In the genomic region with DNA sequence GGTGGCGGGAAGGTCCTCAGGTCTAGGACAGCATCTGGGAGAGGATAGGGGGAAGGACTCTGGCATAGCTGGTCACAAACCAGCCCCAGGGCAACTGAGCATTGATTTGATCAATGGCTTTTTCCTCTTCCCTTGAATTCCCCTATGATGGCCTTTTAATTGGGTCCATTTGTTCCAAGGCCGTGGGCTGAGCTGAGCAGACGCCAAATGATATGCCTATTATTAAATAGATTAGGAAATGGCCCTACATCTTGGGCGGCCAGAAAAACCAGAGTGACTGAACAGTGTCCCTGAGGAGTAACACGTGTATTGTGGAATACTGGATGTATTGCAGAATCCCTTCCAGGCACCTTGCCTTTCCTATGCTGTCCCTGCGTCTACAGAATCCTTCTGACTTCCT, we compare ENCODE assay signal across 20 cellular contexts. TPM values are rescaled to one million over a fixed set of nuclear protein-coding genes. Genes with fewer than 3 reads are reported as not detected.
DNase-seq lines count a peak whose midpoint lies in the region; ATAC-seq and TF ChIP-seq lines count a peak whose summit lies in the region.
"Had no signal": no experiment of that assay in that cellular context is flagged by ENCODE, and none has a peak within 500 bp of the region (broad histone marks: within the 10 kb centered on the region; RNA-seq: fewer than 3 reads in every experiment).

No MANE protein-coding gene starts in this region.

- H2AFZ ChIP-seq in GM23338: peak overlapping the region; percentile 52; the same call in 1 of the 2 replicates

- ATAC-seq in GM23338: no peak

- H3K36me3 ChIP-seq in BE2C: no peaks in the 10 kb centered on the region
- H3K36me3 ChIP-seq in GM23338 (ENCODE audit: insufficient read depth): no peaks in the 10 kb centered on the region
- no peaks in the 10 kb centered on the region for H3K36me3 ChIP-seq in sigmoid colon
- H3K36me3 ChIP-seq: HAP-1, MG63, SJSA1 had no signal

- intact Hi-C loops in sigmoid colon (cut with DNase I): loop anchor here (10.0 kb wide), 1 partner anchor 311 kb away; no protein-coding TSS in a partner anchor

- in situ Hi-C loops in KBM-7 (cut with MboI; ENCODE audit: low pct_unique_long_range_greater_than_20kb, low sequenced_read_pairs): no loop called here

- no peaks in the 10 kb centered on the region for H3K79me2 ChIP-seq in GM23338 (replicated peaks; ENCODE audit: insufficient read depth)

- H3K27me3 Mint-ChIP-seq in GM23338 (ENCODE audit: insufficient read depth, low read depth, poor library complexity): peaks cover 1% of the 10 kb centered on the region

- no peak for TF ChIP-seq POLR2A in sigmoid colon (IDR thresholded peaks at IDR 0.05)

- H3K27ac ChIP-seq in GM23338 (ENCODE audit: low read depth) (no peak overlapping the region), sigmoid colon (no peak overlapping the region), caudate nucleus (ENCODE audit: low read depth, low read length) (no peak overlapping the region)
- H3K27ac ChIP-seq: RWPE1, SJSA1 had no signal

- no peaks in the 10 kb centered on the region for H3K9me3 Mint-ChIP-seq in GM23338
- H3K9me3 Mint-ChIP-seq: CD4-positive, alpha-beta memory T cell had no signal

- TF ChIP-seq CTCF in BE2C (IDR thresholded peaks at IDR 0.05; ENCODE audit: low read depth, low read length) (no peak), GM23338 (conservative IDR thresholded peaks at IDR 0.05; ENCODE audit: low read depth in 2 of 2) (no peak), sigmoid colon (IDR thresholded peaks at IDR 0.05) (no peak)

- TF ChIP-seq EP300 in sigmoid colon (IDR thresholded peaks at IDR 0.05): no peak

- no peaks in the 10 kb centered on the region for H4K20me1 ChIP-seq in GM23338 (replicated peaks; ENCODE audit: insufficient read depth)

- H3K4me1 Mint-ChIP-seq in GM23338: peaks cover 31% of the 10 kb centered on the region

- no peaks in the 10 kb centered on the region for H3K36me3 Mint-ChIP-seq in GM23338 (ENCODE audit: low read depth)
- H3K36me3 Mint-ChIP-seq: CD4-positive, alpha-beta memory T cell had no signal

- peaks cover 1% of the 10 kb centered on the region for H3F3A ChIP-seq in GM23338 (replicated peaks; ENCODE audit: low read depth)

- H3K9me3 ChIP-seq in BE2C (no peaks in the 10 kb centered on the region), sigmoid colon (no peaks in the 10 kb centered on the region)
- H3K9me3 ChIP-seq: HAP-1, MG63, SJSA1 had no signal

- 81 to 87% methylated on average over 6 of the region's 6 CpGs for WGBS in sigmoid colon, 2 donors

- H3K4me1 ChIP-seq in BE2C (peaks cover 31% of the 10 kb centered on the region), GM23338 (ENCODE audit: insufficient read depth) (peaks cover 10% of the 10 kb centered on the region), sigmoid colon (peaks cover 0 to 9% (median 5%) of the 10 kb centered on the region in 4 donors)
- H3K4me1 ChIP-seq: SJSA1 had no signal

- H3K27me3 ChIP-seq in BE2C: no peaks in the 10 kb centered on the region
- no peaks in the 10 kb centered on the region for H3K27me3 ChIP-seq in GM23338 (ENCODE audit: insufficient read depth)
- no peaks in the 10 kb centered on the region for H3K27me3 ChIP-seq in sigmoid colon
- H3K27me3 ChIP-seq: MG63, SJSA1 had no signal

- H3K4me3 ChIP-seq in BE2C (ENCODE audit: low read depth, low read length) (peak overlapping the region; percentile 47), GM23338 (no peak overlapping the region), sigmoid colon (no peak overlapping the region)
- H3K4me3 ChIP-seq: HAP-1, MG63, SJSA1 had no signal

- peak; percentile 88 for DNase-seq in BE2C
- no peak for DNase-seq in GM23338 (ENCODE audit: low spot score)
- peak; percentile 46 for DNase-seq in islet precursor cell
- peak; percentile 10 for DNase-seq in sigmoid colon
- DNase-seq in NCI-H1417 treated with DMSO at 0.1 percent for 48 hours (lab: John Stamatoyannopoulos, UW): no peak
- no peak for DNase-seq in caudate nucleus (lab: John Stamatoyannopoulos, UW)
- no peak for DNase-seq in KBM-7
- DNase-seq: CD4-positive, alpha-beta memory T cell; DMS79; Karpas-422; MG63; NCI-H1092; NCI-H1694 treated with DMSO at 0.1 percent for 48 hours; NCI-H226; NCI-H524 treated with DMSO at 0.1 percent for 48 hours; NK-92 treated with Interleukin-12 subunit alpha and Interleukin-12 subunit beta, amount 100 ng/mL, for 24 hours had no signal

- H3K4me2 ChIP-seq in GM23338: no peak overlapping the region

- no peaks in the 10 kb centered on the region for H3K9me2 ChIP-seq in GM23338 (ENCODE audit: insufficient read depth)

- no peak overlapping the region for H3K4me3 Mint-ChIP-seq in GM23338
- H3K4me3 Mint-ChIP-seq: CD4-positive, alpha-beta memory T cell had no signal

- no peak overlapping the region for H3K27ac Mint-ChIP-seq in GM23338
- H3K27ac Mint-ChIP-seq: CD4-positive, alpha-beta memory T cell had no signal

TF ChIP-seq in GM23338, 12 proteins besides CTCF, POLR2A, EP300 and RAD21:
- no peak for TF ChIP-seq JUNB (IDR thresholded peaks at IDR 0.05; ENCODE audit: unreplicated experiment)
- no peak for TF ChIP-seq ZNF331 (CRISPR knock-in tag; IDR thresholded peaks at IDR 0.05; ENCODE audit: low read depth)

RNA-seq across cellular contexts. Expression of gene P2RY6, which starts 26.7 kb away (rescaled TPM):
- 6.5 TPM for polyA plus RNA-seq in BE2C (2012; ENCODE audit: insufficient read depth, insufficient read length, low read depth)
- total RNA-seq in GM23338 (2014; rRNA removed; shearing (Covaris generic)): not detected in 2 replicates
- polyA plus RNA-seq in GM23338 (2016; fragmentation: Nextera tagmentation; extraction: Ambion mirVana) (0.40 TPM in 1 of 2 replicates, not detected in the other), sigmoid colon (1 to 10 TPM; 2.4 to 5.5 (median 2.5) TPM)
- total RNA-seq in sigmoid colon: 1 to 10 TPM in 3 of 4 donors, not detected in 1; 1.2 to 2.6 (median 2.5) TPM
- total RNA-seq: OCI-LY7, SJSA1 had no signal
- polyA plus RNA-seq: CD4-positive, alpha-beta memory T cell had no signal

RNA-seq across cellular contexts. Expression of gene P2RY2, which starts 27.4 kb away (rescaled TPM):
- 0.28 TPM for polyA plus RNA-seq in BE2C (2012; ENCODE audit: insufficient read depth, insufficient read length, low read depth)
- 0.85 and 1.6 TPM in 2 replicates for total RNA-seq in GM23338 (2014; rRNA removed; shearing (Covaris generic))
- polyA plus RNA-seq in GM23338 (2016; fragmentation: Nextera tagmentation; extraction: Ambion mirVana) (0.40 and 0.63 TPM in 2 replicates), sigmoid colon (1 to 10 TPM; 3.0 to 6.2 (median 4.2) TPM)
- total RNA-seq in sigmoid colon: under 1 TPM in 1 of 4 donors, not detected in 3; 0.16 TPM
- total RNA-seq: CD4-positive, alpha-beta memory T cell; OCI-LY7; SJSA1 had no signal
- polyA plus RNA-seq: CD4-positive, alpha-beta memory T cell had no signal

Comparison
In these comparisons a context has a peak if more than half of its experiments do, and no peak if none do; other contexts are left out.
1. DNase-seq: peak in BE2C (single experiment), islet precursor cell (single experiment) and sigmoid colon (single experiment); none in GM23338 (single experiment), NCI-H1417 treated with DMSO at 0.1 percent for 48 hours (single experiment), caudate nucleus (0 of 61) and KBM-7 (single experiment).